ENCODE assay signal across 18 cellular contexts in genomic region chr15:67161881-67162280, GRCh38.
DNase-seq lines count a peak whose midpoint lies in the region; ATAC-seq and TF ChIP-seq lines count a peak whose summit lies in the region.
"Had no signal": no experiment of that assay in that cellular context is flagged by ENCODE, and none has a peak within 500 bp of the region (broad histone marks: within the 10 kb centered on the region; RNA-seq: fewer than 3 reads in every experiment).

No MANE protein-coding gene starts in this region.

- H3K9me3 Mint-ChIP-seq in CD8-positive, alpha-beta memory T cell = no peaks in the 10 kb centered on the region
- H3K9me3 Mint-ChIP-seq: activated naive CD8-positive, alpha-beta T cell treated with anti-CD3 and anti-CD28 coated beads, Interleukin-2, amount 10 ng/mL, durations not matched to agents 7 days and 5 days; endodermal cell had no signal

- no peaks in the 10 kb centered on the region for H3K27me3 ChIP-seq in CD8-positive, alpha-beta memory T cell (ENCODE audit: insufficient read depth, low read length, poor library complexity, severe bottlenecking)
- no peaks in the 10 kb centered on the region for H3K27me3 ChIP-seq in gastrocnemius medialis
- H3K27me3 ChIP-seq: cardiac muscle cell, neutrophil had no signal

- POLR2A ChIA-PET in CD8-positive, alpha-beta memory T cell (lab: Charles Lee) = no interaction called here

- H3K27ac ChIP-seq in CD8-positive, alpha-beta memory T cell (ENCODE audit: low read depth, low read length) = no peak overlapping the region
- H3K27ac ChIP-seq in gastrocnemius medialis = peak overlapping the region; percentile 60 to 99 (median 95)
- H3K27ac ChIP-seq: cardiac muscle cell, HL-60, KMS-11, neutrophil had no signal

- intact Hi-C loops in gastrocnemius medialis (cut with DNase I; ENCODE audit: low total_unique reads) = no loop called here

- peaks cover 3 to 57% (median 12%) of the 10 kb centered on the region in 3 donors for H3K36me3 Mint-ChIP-seq in CD8-positive, alpha-beta memory T cell

- TF ChIP-seq CTCF in fibroblast of mammary gland (conservative IDR thresholded peaks at IDR 0.05; ENCODE audit: control insufficient read depth, insufficient read depth, low read depth, low read length) (no peak), gastrocnemius medialis (IDR thresholded peaks at IDR 0.05 in 4 of 5, conservative IDR thresholded peaks at IDR 0.05 in 1 of 5) (no peak)

- no peak overlapping the region for H3K4me3 ChIP-seq in CD8-positive, alpha-beta memory T cell (ENCODE audit: low read length)
- H3K4me3 ChIP-seq in fibroblast of mammary gland (ENCODE audit: control insufficient read depth, low read depth, low read length) (no peak overlapping the region), gastrocnemius medialis (no peak overlapping the region)
- H3K4me3 ChIP-seq: cardiac muscle cell, lung had no signal

- CTCF ChIA-PET in CD8-positive, alpha-beta memory T cell (lab: Charles Lee) = no interaction called here

- H3K4me1 ChIP-seq in CD8-positive, alpha-beta memory T cell (ENCODE audit: insufficient read depth, low read length) = peaks cover 16% of the 10 kb centered on the region
- H3K4me1 ChIP-seq in gastrocnemius medialis = peaks cover 85 to 88% of the 10 kb centered on the region in 2 donors

- no peak for TF ChIP-seq POLR2A in gastrocnemius medialis (IDR thresholded peaks at IDR 0.05)

- DNase-seq in CD8-positive, alpha-beta memory T cell = no peak
- DNase-seq in M059J (ENCODE audit: low read depth) (peak; percentile 64), fibroblast of mammary gland (ENCODE audit: low read depth) (peak; percentile 52), gastrocnemius medialis (no peak), globus pallidus (ENCODE audit: low spot score) (no peak)
- DNase-seq: activated CD4-positive, alpha-beta T cell treated with anti-CD3 and anti-CD28 coated beads for 1 hour; endodermal cell; NCI-H1694; NCI-H510A; stimulated activated naive CD8-positive, alpha-beta T cell treated with anti-CD3 and anti-CD28 coated beads, Interleukin-15, Interleukin-2, amounts not matched to agents 100 U/mL and 50 U/mL, for 24 hours had no signal

- peak overlapping the region in 5 of 8 donors; percentile 1 to 83 (median 43) for H3K27ac Mint-ChIP-seq in CD8-positive, alpha-beta memory T cell
- H3K27ac Mint-ChIP-seq: activated naive CD8-positive, alpha-beta T cell treated with anti-CD3 and anti-CD28 coated beads, Interleukin-2, amount 10 ng/mL, durations not matched to agents 7 days and 5 days; endodermal cell had no signal

- peaks cover 49 to 63% (median 58%) of the 10 kb centered on the region in 3 donors for H3K4me1 Mint-ChIP-seq in CD8-positive, alpha-beta memory T cell

- no peak overlapping the region for H3K4me3 Mint-ChIP-seq in CD8-positive, alpha-beta memory T cell
- H3K4me3 Mint-ChIP-seq: activated naive CD8-positive, alpha-beta T cell treated with anti-CD3 and anti-CD28 coated beads, Interleukin-2, amount 10 ng/mL, durations not matched to agents 7 days and 5 days; endodermal cell had no signal

- H3K9me3 ChIP-seq in CD8-positive, alpha-beta memory T cell (ENCODE audit: low read length) = no peaks in the 10 kb centered on the region
- H3K9me3 ChIP-seq in gastrocnemius medialis = no peaks in the 10 kb centered on the region
- H3K9me3 ChIP-seq: neutrophil had no signal

- no peaks in the 10 kb centered on the region for H3K27me3 Mint-ChIP-seq in CD8-positive, alpha-beta memory T cell
- H3K27me3 Mint-ChIP-seq: activated naive CD8-positive, alpha-beta T cell treated with anti-CD3 and anti-CD28 coated beads, Interleukin-2, amount 10 ng/mL, durations not matched to agents 7 days and 5 days had no signal

- ATAC-seq in gastrocnemius medialis (no peak), GM21423 (IDR thresholded peaks at IDR 0.05; ENCODE audit: unreplicated experiment) (no peak), SK-N-SH treated with all-trans-retinoic acid at 6 μM for 48 hours (no peak)
- ATAC-seq: stimulated activated naive CD8-positive, alpha-beta T cell treated with anti-CD3 and anti-CD28 coated beads, Interleukin-15, Interleukin-2, amounts not matched to agents 100 U/mL and 50 U/mL, for 24 hours had no signal

- H3K36me3 ChIP-seq in CD8-positive, alpha-beta memory T cell (ENCODE audit: insufficient read depth, low read length) = peaks cover 18% of the 10 kb centered on the region
- peaks cover 0 to 8% of the 10 kb centered on the region in 2 donors for H3K36me3 ChIP-seq in gastrocnemius medialis
- H3K36me3 ChIP-seq: cardiac muscle cell had no signal

- in situ Hi-C loops in gastrocnemius medialis (cut with MboI; ENCODE audit: low sequenced_read_pairs in 4 of 4) = no loop called here

TF ChIP-seq in SK-N-SH treated with all-trans-retinoic acid at 6 μM for 48 hours, 23 proteins besides CTCF, POLR2A, EP300 and RAD21:
- TF ChIP-seq CREB5 (CRISPR knock-in tag; IDR thresholded peaks at IDR 0.05; ENCODE audit: low read depth) (no peak), BACH2 (CRISPR knock-in tag; IDR thresholded peaks at IDR 0.05; ENCODE audit: borderline replicate concordance) (no peak), PATZ1 (CRISPR knock-in tag; IDR thresholded peaks at IDR 0.05; ENCODE audit: borderline replicate concordance) (no peak), GLIS3 (CRISPR knock-in tag; IDR thresholded peaks at IDR 0.05) (no peak), ZNF565 (CRISPR knock-in tag; conservative IDR thresholded peaks at IDR 0.05; ENCODE audit: low read depth) (no peak), ZFP3 (CRISPR knock-in tag; IDR thresholded peaks at IDR 0.05) (no peak), TOX (CRISPR knock-in tag; IDR thresholded peaks at IDR 0.05; ENCODE audit: borderline replicate concordance) (no peak), OSR1 (CRISPR knock-in tag; IDR thresholded peaks at IDR 0.05) (no peak), ZNF70 (CRISPR knock-in tag; IDR thresholded peaks at IDR 0.05) (no peak), ARNTL (CRISPR knock-in tag; IDR thresholded peaks at IDR 0.05; ENCODE audit: borderline replicate concordance, low read depth) (no peak)

Comparison
In these comparisons a context has a peak if more than half of its experiments do, and no peak if none do; other contexts are left out.
1. DNase-seq: peak in M059J (single experiment) and fibroblast of mammary gland (single experiment); none in CD8-positive, alpha-beta memory T cell (0 of 5), gastrocnemius medialis (0 of 2) and globus pallidus (single experiment).